ENCODE assay signal across 8 cellular contexts in the genomic region with DNA sequence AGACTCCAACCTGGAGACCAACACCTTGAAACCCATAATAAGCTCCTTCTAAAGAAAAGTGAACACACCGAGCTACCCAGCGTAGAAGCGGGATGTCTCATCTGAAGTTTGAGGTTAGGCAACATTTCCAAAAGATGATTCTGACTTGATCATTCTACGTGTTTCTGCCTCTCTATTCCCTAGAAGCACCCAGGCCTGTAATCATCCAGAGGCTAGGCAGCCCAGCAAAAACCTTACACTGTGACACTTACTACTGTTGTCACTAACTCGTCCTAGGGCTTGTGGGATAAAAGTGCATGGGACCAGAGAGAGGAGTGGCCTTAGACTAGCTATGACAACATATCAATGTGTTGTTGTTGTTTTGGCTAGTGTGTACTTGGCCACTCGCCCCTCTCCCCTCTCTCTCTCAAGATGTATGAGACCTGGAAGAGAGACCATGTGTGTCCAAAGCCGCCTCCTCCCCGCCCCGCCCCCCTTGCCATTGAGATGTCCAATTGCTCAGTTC. TPM values are rescaled to one million over a fixed set of nuclear protein-coding genes. Genes with fewer than 3 reads are reported as not detected.
DNase-seq lines count a peak whose midpoint lies in the region; ATAC-seq and TF ChIP-seq lines count a peak whose summit lies in the region.

No MANE protein-coding gene starts in this region.

- H3K4me1 ChIP-seq in fibroblast of lung (ENCODE audit: control insufficient read depth, extremely low read depth, insufficient read depth, low read length): peaks cover 3% of the 10 kb centered on the region
- no peaks in the 10 kb centered on the region for H3K4me1 ChIP-seq in ovary (ENCODE audit: insufficient read depth)

- H3K27ac Mint-ChIP-seq in activated naive CD4-positive, alpha-beta T cell treated with anti-CD3 and anti-CD28 coated beads, Interleukin-2, amount 10 ng/mL, durations not matched to agents 7 days and 5 days: peak overlapping the region; percentile 99
- H3K27ac Mint-ChIP-seq in WTC11: peak overlapping the region; percentile 53

- CTCF ChIA-PET in activated naive CD4-positive, alpha-beta T cell treated with anti-CD3 and anti-CD28 coated beads, Interleukin-2, amount 10 ng/mL, durations not matched to agents 7 days and 5 days (lab: Charles Lee): interaction anchor here (1.0 to 1.5 kb wide), 3 partner anchors 10 to 237 kb away, joined by 3 to 4 read pairs (median 4); no protein-coding TSS in a partner anchor
- CTCF ChIA-PET in WTC11 (lab: Charles Lee): interaction anchor here (1.2 to 1.3 kb wide), 2 partner anchors 57 to 252 kb away, joined by 4 to 8 read pairs; no protein-coding TSS in a partner anchor

- peak overlapping the region; percentile 57 to 86 (median 84) for H3K4me3 ChIP-seq in fibroblast of lung (replicated peaks in 1 of 4; ENCODE audit: control extremely low read depth in 1 of 4, insufficient read depth in 1 of 4, low read depth in 3 of 4, low read length in 4 of 4)
- H3K4me3 ChIP-seq in ovary: peak overlapping the region; percentile 80

- H3K79me2 ChIP-seq in fibroblast of lung (ENCODE audit: control insufficient read depth, insufficient read depth, low read length): peaks cover 8% of the 10 kb centered on the region

- intact Hi-C loops in ovary (cut with DNase I): loop anchor here in 1 of 4 donors (10.0 kb wide), 1 partner anchor 59 kb away; no protein-coding TSS in a partner anchor

- no peaks in the 10 kb centered on the region for H4K20me1 ChIP-seq in fibroblast of lung (ENCODE audit: control insufficient read depth, extremely low read depth, insufficient read depth, low read length)

- no peak for ATAC-seq in WTC11
- no peak for ATAC-seq in HG03095 (IDR thresholded peaks at IDR 0.05; ENCODE audit: unreplicated experiment)

- 35 to 40% (median 36%) methylated on average over 9 of the region's 9 CpGs for WGBS in ovary, 3 donors

- no peak for TF ChIP-seq POLR2A in ovary (IDR thresholded peaks at IDR 0.05)

- H3K27ac ChIP-seq in fibroblast of lung (ENCODE audit: insufficient read depth, low read length): peak overlapping the region; percentile 70
- peak overlapping the region; percentile 57 to 93 for H3K27ac ChIP-seq in ovary

- peaks cover 9% of the 10 kb centered on the region for H3K27me3 Mint-ChIP-seq in activated naive CD4-positive, alpha-beta T cell treated with anti-CD3 and anti-CD28 coated beads, Interleukin-2, amount 10 ng/mL, durations not matched to agents 7 days and 5 days
- H3K27me3 Mint-ChIP-seq in WTC11 (ENCODE audit: low read depth): peaks cover 25% of the 10 kb centered on the region

- H3K9me3 ChIP-seq in fibroblast of lung (ENCODE audit: control insufficient read depth, insufficient read depth, low read depth, low read length) (no peaks in the 10 kb centered on the region), ovary (no peaks in the 10 kb centered on the region)

- TF ChIP-seq EP300 in ovary (IDR thresholded peaks at IDR 0.05): no peak

- POLR2A ChIA-PET in WTC11 (lab: Charles Lee): interaction anchor here (0.6 to 3.2 kb wide), 4 partner anchors 56 to 1455 kb away, joined by 3 to 25 read pairs (median 4); no protein-coding TSS in a partner anchor

- peaks cover 34% of the 10 kb centered on the region for H3K4me1 Mint-ChIP-seq in activated naive CD4-positive, alpha-beta T cell treated with anti-CD3 and anti-CD28 coated beads, Interleukin-2, amount 10 ng/mL, durations not matched to agents 7 days and 5 days
- peaks cover 22% of the 10 kb centered on the region for H3K4me1 Mint-ChIP-seq in WTC11

- peak overlapping the region; percentile 86 for H3K4me3 Mint-ChIP-seq in activated naive CD4-positive, alpha-beta T cell treated with anti-CD3 and anti-CD28 coated beads, Interleukin-2, amount 10 ng/mL, durations not matched to agents 7 days and 5 days
- H3K4me3 Mint-ChIP-seq in WTC11: peak overlapping the region; percentile 79

- peak overlapping the region; percentile 97 for H2AFZ ChIP-seq in fibroblast of lung (ENCODE audit: low read length)

- H3K27me3 ChIP-seq in fibroblast of lung (ENCODE audit: control insufficient read depth, insufficient read depth, low read length) (peaks cover under 1% of the 10 kb centered on the region), ovary (no peaks in the 10 kb centered on the region)

- peak; percentile 66 for DNase-seq in activated naive CD4-positive, alpha-beta T cell treated with anti-CD3 and anti-CD28 coated beads, Interleukin-2, amount 10 ng/mL, durations not matched to agents 7 days and 5 days
- DNase-seq in activated naive CD4-positive, alpha-beta T cell treated with Interleukin-2 at 50 U/mL for 16 hours: no peak
- no peak for DNase-seq in WTC11 (ENCODE audit: low spot score)
- DNase-seq in fibroblast of lung (ENCODE audit: low read depth in 2 of 2): peak in 1 of 2 donors; percentile 5
- no peak for DNase-seq in ovary
- no peak for DNase-seq in DMS153 (lab: John Stamatoyannopoulos, UW)
- no peak for DNase-seq in NK-92 treated with Interleukin-12 subunit alpha and Interleukin-12 subunit beta, amount 100 ng/mL, for 24 hours (lab: John Stamatoyannopoulos, UW)

- H3K4me2 ChIP-seq in fibroblast of lung (ENCODE audit: extremely low read depth, insufficient read depth, low read length): peak overlapping the region; percentile 93

- no peaks in the 10 kb centered on the region for H3K9me3 Mint-ChIP-seq in activated naive CD4-positive, alpha-beta T cell treated with anti-CD3 and anti-CD28 coated beads, Interleukin-2, amount 10 ng/mL, durations not matched to agents 7 days and 5 days
- H3K9me3 Mint-ChIP-seq in WTC11: no peaks in the 10 kb centered on the region

- TF ChIP-seq CTCF in WTC11 (IDR thresholded peaks at IDR 0.05): no peak
- no peak for TF ChIP-seq CTCF in fibroblast of lung (conservative IDR thresholded peaks at IDR 0.05 in 1 of 2, IDR thresholded peaks at IDR 0.05 in 1 of 2; ENCODE audit: low read depth in 1 of 2, low read length in 2 of 2)
- no peak for TF ChIP-seq CTCF in ovary (IDR thresholded peaks at IDR 0.05)

- peak overlapping the region; percentile 59 for H3K9ac ChIP-seq in fibroblast of lung (ENCODE audit: insufficient read depth, low read length)

- peaks cover 7% of the 10 kb centered on the region for H3K36me3 ChIP-seq in fibroblast of lung (ENCODE audit: control insufficient read depth, insufficient read depth, low read length)
- no peaks in the 10 kb centered on the region for H3K36me3 ChIP-seq in ovary

- peaks cover 31% of the 10 kb centered on the region for H3K36me3 Mint-ChIP-seq in activated naive CD4-positive, alpha-beta T cell treated with anti-CD3 and anti-CD28 coated beads, Interleukin-2, amount 10 ng/mL, durations not matched to agents 7 days and 5 days
- H3K36me3 Mint-ChIP-seq in WTC11: peaks cover 21% of the 10 kb centered on the region

TF ChIP-seq in WTC11, 78 proteins besides CTCF, POLR2A, EP300 and RAD21:
- TF ChIP-seq, protein P1, sequence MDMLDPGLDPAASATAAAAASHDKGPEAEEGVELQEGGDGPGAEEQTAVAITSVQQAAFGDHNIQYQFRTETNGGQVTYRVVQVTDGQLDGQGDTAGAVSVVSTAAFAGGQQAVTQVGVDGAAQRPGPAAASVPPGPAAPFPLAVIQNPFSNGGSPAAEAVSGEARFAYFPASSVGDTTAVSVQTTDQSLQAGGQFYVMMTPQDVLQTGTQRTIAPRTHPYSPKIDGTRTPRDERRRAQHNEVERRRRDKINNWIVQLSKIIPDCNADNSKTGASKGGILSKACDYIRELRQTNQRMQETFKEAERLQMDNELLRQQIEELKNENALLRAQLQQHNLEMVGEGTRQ (CRISPR knock-in tag; IDR thresholded peaks at IDR 0.05): no peak
- TF ChIP-seq ZNF416 (CRISPR knock-in tag; IDR thresholded peaks at IDR 0.05): 0 out of 2 replicates have a peak, but pooled peaks have one; percentile 26

RNA-seq across cellular contexts. Expression of a gene that starts 1.4 kb away (rescaled TPM):
- total RNA-seq in WTC11 (2021) (15.1 to 16.9 TPM (median 16.7 TPM) in 3 replicates), fibroblast of lung (9.2 and 9.7 TPM in 2 replicates), ovary (10 to 100 TPM in 6 of 7 donors, 1 to 10 TPM in 1; 6.3 to 16.3 (median 14.5) TPM)
- polyA plus RNA-seq in fibroblast of lung (11.2 and 15.1 TPM in 2 replicates), ovary (10 to 100 TPM in 1 of 2 donors, 1 to 10 TPM in 1; 8.6 to 17.5 TPM)
- 5.4 and 5.6 TPM in 2 replicates for polyA plus RNA-seq in fibroblast of lung (2012)
- polyA minus RNA-seq in fibroblast of lung (ENCODE audit: low replicate concordance): 3.6 and 7.1 TPM in 2 replicates
